8 cellular contexts compared by ENCODE assay signal in the genomic region with DNA sequence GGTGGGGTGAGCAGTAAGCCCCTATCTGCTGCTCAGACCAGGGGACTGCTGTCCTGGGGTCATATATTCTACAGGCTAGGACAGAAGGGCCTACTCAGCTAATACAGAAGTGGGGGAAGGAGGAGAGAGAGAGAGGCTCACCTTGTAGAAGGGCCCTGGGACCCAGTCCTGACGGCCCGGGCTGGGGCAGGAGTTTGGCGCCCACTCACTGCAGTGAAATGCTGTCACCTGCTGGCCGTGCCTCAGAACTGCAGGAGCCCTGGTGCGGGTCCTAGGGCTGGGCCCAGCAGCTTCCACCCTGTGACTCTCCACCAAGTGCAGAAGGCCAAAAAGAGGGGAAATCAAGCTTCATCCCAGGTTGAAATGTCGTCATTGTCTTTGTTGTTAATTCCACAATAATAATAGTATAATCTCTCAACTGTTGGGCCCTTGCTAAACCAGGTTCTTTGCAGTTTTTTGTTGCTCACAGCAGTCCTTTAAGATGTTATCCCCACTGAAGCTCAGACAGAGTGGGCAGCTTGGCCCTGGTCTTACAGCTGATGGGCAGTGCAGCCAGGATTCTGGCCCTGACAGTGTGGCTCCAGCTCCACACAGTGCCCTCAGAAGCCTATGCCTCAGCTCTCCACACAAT.
DNase-seq lines count a peak whose midpoint lies in the region; ATAC-seq lines count a peak whose summit lies in the region.

No MANE protein-coding gene starts in this region.

- DNase-seq in CD1c-positive myeloid dendritic cell (ENCODE audit: extremely low spot score): peak; percentile 72
- peak; percentile 64 for DNase-seq in NCI-H2107 (lab: John Stamatoyannopoulos, UW)
- DNase-seq in activated CD4-positive, CD25-positive, alpha-beta regulatory T cell treated with anti-CD3 and anti-CD28 coated beads, Interleukin-2, amount 50 U/mL, for 72 hours: peak; percentile 67
- DNase-seq in caudate nucleus (lab: John Stamatoyannopoulos, UW): peak in 58 of 61 donors; percentile 10 to 81 (median 60)
- DNase-seq in kidney tubule cell (ENCODE audit: low spot score): peak; percentile 55
- DNase-seq in stimulated activated CD4-positive, alpha-beta T cell treated with anti-CD3 and anti-CD28 coated beads, Interleukin-2, amount 100 ng/mL, for 4 hours (ENCODE audit: low read depth): peak; percentile 27

- peak overlapping the region; percentile 66 for H3K27ac ChIP-seq in caudate nucleus (ENCODE audit: low read depth, low read length)

- ATAC-seq in GM21737 (IDR thresholded peaks at IDR 0.05; ENCODE audit: unreplicated experiment) (peak; percentile 62), GM21381 (IDR thresholded peaks at IDR 0.05; ENCODE audit: unreplicated experiment) (no peak)
